In genomic region chr3:80244390-80244789, GRCh38 we compare ENCODE assay signal across 23 cellular contexts.
DNase-seq lines count a peak whose midpoint lies in the region; ATAC-seq and TF ChIP-seq lines count a peak whose summit lies in the region.
"Had no signal": no experiment of that assay in that cellular context is flagged by ENCODE, and none has a peak within 500 bp of the region (broad histone marks: within the 10 kb centered on the region; RNA-seq: fewer than 3 reads in every experiment).

No MANE protein-coding gene starts in this region.

- ATAC-seq in Right ventricle myocardium superior (ENCODE audit: poor library complexity) = no peak
- no peak for ATAC-seq in left cardiac atrium
- no peak for ATAC-seq in activated CD4-positive, alpha-beta T cell treated with anti-CD3 and anti-CD28 coated beads for 36 hours

- POLR2A ChIA-PET in activated CD4-positive, alpha-beta T cell treated with anti-CD3 and anti-CD28 coated beads for 36 hours (lab: Charles Lee) = no interaction called here

- no peaks in the 10 kb centered on the region for H3K27me3 Mint-ChIP-seq in activated CD4-positive, alpha-beta T cell treated with anti-CD3 and anti-CD28 coated beads for 36 hours
- H3K27me3 Mint-ChIP-seq: activated T-cell treated with anti-CD3 and anti-CD28 coated beads, Interleukin-2, amount 50 U/mL, for 24 hours; B cell; progenitor cell of endocrine pancreas had no signal

- H3K36me3 Mint-ChIP-seq in activated CD4-positive, alpha-beta T cell treated with anti-CD3 and anti-CD28 coated beads for 36 hours (ENCODE audit: low read depth) = no peaks in the 10 kb centered on the region
- H3K36me3 Mint-ChIP-seq: type B pancreatic cell had no signal

- no peak overlapping the region for H3K4me3 ChIP-seq in cardiac fibroblast (replicated peaks in 1 of 2; ENCODE audit: low read depth in 2 of 2, low read length in 2 of 2)

- no peak overlapping the region for H3K4me3 Mint-ChIP-seq in activated CD4-positive, alpha-beta T cell treated with anti-CD3 and anti-CD28 coated beads for 36 hours
- H3K4me3 Mint-ChIP-seq: activated T-cell treated with anti-CD3 and anti-CD28 coated beads, Interleukin-2, amount 50 U/mL, for 24 hours; B cell; type B pancreatic cell had no signal

- no peak for TF ChIP-seq CTCF in cardiac fibroblast (IDR thresholded peaks at IDR 0.05; ENCODE audit: low read depth, low read length)

- DNase-seq in Right ventricle myocardium superior (peak; percentile 30), left cardiac atrium (no peak), cardiac fibroblast (ENCODE audit: low read depth in 2 of 2) (peak; percentile 65 to 67), fibroblast of the conjunctiva (ENCODE audit: low read depth) (peak; percentile 65), ureter (ENCODE audit: low spot score) (peak; percentile 60), NCI-H226 (no peak), HK-2 (ENCODE audit: unreplicated experiment) (no peak)
- DNase-seq in activated CD4-positive, alpha-beta T cell treated with anti-CD3 and anti-CD28 coated beads for 36 hours = no peak
- DNase-seq: 8988T; activated CD4-positive, CD25-positive, alpha-beta regulatory T cell treated with anti-CD3 and anti-CD28 coated beads, Interleukin-2, amount 50 U/mL, for 72 hours; activated CD8-positive, alpha-beta memory T cell treated with anti-CD3 and anti-CD28 coated beads for 24 hours; activated gamma-delta T cell treated with Interleukin-2 at 50 U/mL for 16 hours; activated T-cell treated with anti-CD3 and anti-CD28 coated beads, Interleukin-2, amount 50 U/mL, for 24 hours; central memory CD4-positive, alpha-beta T cell; MM.1S; NCI-H1436; NCI-H510A treated with DMSO at 0.1 percent for 48 hours; NK-92 treated with Interleukin-12 subunit alpha and Interleukin-12 subunit beta, amount 100 ng/mL, for 24 hours; SIG-M5; T-helper 1 cell had no signal

- CTCF ChIA-PET in activated CD4-positive, alpha-beta T cell treated with anti-CD3 and anti-CD28 coated beads for 36 hours (lab: Charles Lee) = no interaction called here

- H3K9me3 Mint-ChIP-seq in activated CD4-positive, alpha-beta T cell treated with anti-CD3 and anti-CD28 coated beads for 36 hours (ENCODE audit: low read depth) = peaks cover 28% of the 10 kb centered on the region

- H3K27ac Mint-ChIP-seq in activated CD4-positive, alpha-beta T cell treated with anti-CD3 and anti-CD28 coated beads for 36 hours = no peak overlapping the region
- H3K27ac Mint-ChIP-seq: activated T-cell treated with anti-CD3 and anti-CD28 coated beads, Interleukin-2, amount 50 U/mL, for 24 hours; B cell; progenitor cell of endocrine pancreas; type B pancreatic cell had no signal

- no peaks in the 10 kb centered on the region for H3K4me1 Mint-ChIP-seq in activated CD4-positive, alpha-beta T cell treated with anti-CD3 and anti-CD28 coated beads for 36 hours
- H3K4me1 Mint-ChIP-seq: B cell had no signal

- intact Hi-C loops in Right ventricle myocardium superior (cut with DNase I) (no loop called here), left cardiac atrium (cut with DNase I) (no loop called here)
- intact Hi-C loops in activated CD4-positive, alpha-beta T cell treated with anti-CD3 and anti-CD28 coated beads for 36 hours (cut with DNase I, micrococcal nuclease) = no loop called here

Comparison
In these comparisons a context has a peak if more than half of its experiments do, and no peak if none do; other contexts are left out.
1. DNase-seq: peak in Right ventricle myocardium superior (single experiment), cardiac fibroblast (2 of 2), fibroblast of the conjunctiva (single experiment) and ureter (single experiment); none in left cardiac atrium (single experiment), NCI-H226 (single experiment), activated CD4-positive, alpha-beta T cell treated with anti-CD3 and anti-CD28 coated beads for 36 hours (single experiment) and HK-2 (single experiment).